12 cellular contexts compared by ENCODE assay signal in genomic region chr15:80250614-80251504, GRCh38. TPM values are rescaled to one million over a fixed set of nuclear protein-coding genes. Genes with fewer than 3 reads are reported as not detected.
A peak's percentile ranks its signal among the peaks of the same experiment; 100 is the strongest.
DNase-seq lines count a peak whose midpoint lies in the region; ATAC-seq and TF ChIP-seq lines count a peak whose summit lies in the region.
"Had no signal": no experiment of that assay in that cellular context is flagged by ENCODE, and none has a peak within 500 bp of the region (broad histone marks: within the 10 kb centered on the region; RNA-seq: fewer than 3 reads in every experiment).

No MANE protein-coding gene starts in this region.

- H3K9ac ChIP-seq in HUES6 (ENCODE audit: low read length) (no peak overlapping the region), smooth muscle cell (ENCODE audit: low read depth) (no peak overlapping the region)

- peak overlapping the region; percentile 46 for H2AFZ ChIP-seq in smooth muscle cell (ENCODE audit: low read depth)

- intact Hi-C loops in ascending aorta (cut with DNase I): no loop called here

- H3F3A ChIP-seq in smooth muscle cell (ENCODE audit: low read depth): no peaks in the 10 kb centered on the region

- H3K27me3 ChIP-seq in HUES6 (ENCODE audit: control insufficient read depth, insufficient read depth, low read length) (peaks cover 92% of the 10 kb centered on the region), ascending aorta (peaks cover 5% of the 10 kb centered on the region), smooth muscle cell (ENCODE audit: low read depth) (peaks cover 100% of the 10 kb centered on the region)

- H3K4me2 ChIP-seq in smooth muscle cell: peak overlapping the region; percentile 94

- ATAC-seq in left lobe of liver: peak; percentile 58
- ATAC-seq in GM21825 (IDR thresholded peaks at IDR 0.05; ENCODE audit: unreplicated experiment): no peak
- ATAC-seq: effector memory CD8-positive, alpha-beta T cell had no signal

- peak overlapping the region; percentile 65 for H3K4me3 ChIP-seq in HUES6 (ENCODE audit: low read depth, low read length)
- H3K4me3 ChIP-seq in ascending aorta: peak overlapping the region; percentile 63 to 64
- H3K4me3 ChIP-seq in smooth muscle cell: peak overlapping the region; percentile 51

- no peaks in the 10 kb centered on the region for H3K9me3 ChIP-seq in HUES6 (ENCODE audit: control insufficient read depth, insufficient read depth, low read depth, low read length)
- no peaks in the 10 kb centered on the region for H3K9me3 ChIP-seq in ascending aorta
- no peaks in the 10 kb centered on the region for H3K9me3 ChIP-seq in smooth muscle cell (replicated peaks; ENCODE audit: low read depth)

- DNase-seq in ascending aorta (ENCODE audit: low spot score in 2 of 2) (peak in 1 of 2 donors; percentile 8), left lobe of liver (ENCODE audit: low spot score) (peak; percentile 57), smooth muscle cell (lab: John Stamatoyannopoulos, UW; ENCODE audit: unreplicated experiment) (no peak), GF-D8 (lab: John Stamatoyannopoulos, UW) (no peak), hippocampal formation (lab: John Stamatoyannopoulos, UW) (no peak)
- DNase-seq: effector memory CD8-positive, alpha-beta T cell; HCEC 1CT; NCI-H1694 had no signal

- 63% methylated on average over 21 of the region's 21 CpGs for WGBS in smooth muscle cell (ENCODE audit: low lambda C conversion rate)

- no peaks in the 10 kb centered on the region for H3K79me2 ChIP-seq in smooth muscle cell (ENCODE audit: low read depth)

- TF ChIP-seq CTCF in ascending aorta (IDR thresholded peaks at IDR 0.05) (no peak), smooth muscle cell (IDR thresholded peaks at IDR 0.05; ENCODE audit: borderline replicate concordance, insufficient read depth, poor library complexity, severe bottlenecking) (no peak)

- H4K20me1 ChIP-seq in smooth muscle cell (ENCODE audit: low read depth): no peaks in the 10 kb centered on the region

- H3K36me3 ChIP-seq in HUES6 (ENCODE audit: control insufficient read depth, insufficient read depth, low read length) (no peaks in the 10 kb centered on the region), ascending aorta (no peaks in the 10 kb centered on the region), smooth muscle cell (ENCODE audit: low read depth) (no peaks in the 10 kb centered on the region)

- H3K27ac ChIP-seq in HUES6 (ENCODE audit: low read depth, low read length) (no peak overlapping the region), ascending aorta (no peak overlapping the region), smooth muscle cell (ENCODE audit: low read depth) (no peak overlapping the region)
- H3K27ac ChIP-seq: HL-60 had no signal

- H3K4me1 ChIP-seq in HUES6 (ENCODE audit: control insufficient read depth, insufficient read depth, low read length): no peaks in the 10 kb centered on the region
- peaks cover 4% of the 10 kb centered on the region in 2 donors for H3K4me1 ChIP-seq in ascending aorta
- H3K4me1 ChIP-seq in smooth muscle cell (ENCODE audit: low read depth): peaks cover 6% of the 10 kb centered on the region

RNA-seq across cellular contexts. Expression of gene CTXND1, which starts 1.2 kb away (rescaled TPM):
- 0.11 TPM for total RNA-seq in ascending aorta
- 4.5 TPM for total RNA-seq in left lobe of liver
- total RNA-seq in smooth muscle cell: not detected in 2 replicates
- polyA plus RNA-seq in smooth muscle cell: 0.06 and 0.28 TPM in 2 replicates
- total RNA-seq: activated T-helper 2 cell treated with anti-CD3 and anti-CD28 coated beads, Interferon-gamma antibody, Interleukin-2, Interleukin-4, amounts not matched to agents 10 μg/mL and 5 μg/mL and 100 μg/mL, durations not matched to agents 14 hours and 24 hours and 36 hours had no signal
